20 cellular contexts compared by ENCODE assay signal in genomic region chr2:238634701-238635402, GRCh38.
"Had no signal": no experiment of that assay in that cellular context is flagged by ENCODE, and none has a peak within 500 bp of the region (broad histone marks: within the 10 kb centered on the region; RNA-seq: fewer than 3 reads in every experiment).

No MANE protein-coding gene starts in this region.

- H3K4me1 Mint-ChIP-seq: activated B cell treated with CpG ODN at 0.5 μM for 24 hours; activated naive CD8-positive, alpha-beta T cell treated with anti-CD3 and anti-CD28 coated beads for 36 hours; naive B cell; stimulated activated naive B cell treated with anti-CD40 and anti-IgM and Interleukin-4, amounts not matched to agents 10 μg/mL and 1 μg/mL and 100 μg/mL, for 72 hours; T-cell had no signal

- DNase-seq: activated B cell treated with CpG ODN at 0.5 μM for 24 hours; activated CD8-positive, alpha-beta T cell treated with anti-CD3 and anti-CD28 coated beads, Interleukin-2, amount 10 ng/mL, durations not matched to agents 7 days and 5 days; activated effector memory CD4-positive, alpha-beta T cell treated with Interleukin-2 at 50 U/mL for 16 hours; activated naive CD4-positive, alpha-beta T cell treated with Interleukin-2 at 50 U/mL for 16 hours; activated naive CD8-positive, alpha-beta T cell treated with anti-CD3 and anti-CD28 coated beads for 36 hours; adrenal gland; aorta; body of pancreas; cerebellar nuclear complex; colonic mucosa; dorsolateral prefrontal cortex; effector memory CD4-positive, alpha-beta T cell; left ventricle myocardium inferior; naive B cell; nephron progenitor cell; pancreas; small intestine; stimulated activated CD4-positive, alpha-beta T cell treated with anti-CD3 and anti-CD28 coated beads, Interleukin-4, amount 100 ng/mL, for 24 hours; stimulated activated naive B cell treated with anti-CD40 and anti-IgM and Interleukin-4, amounts not matched to agents 10 μg/mL and 1 μg/mL and 100 μg/mL, for 72 hours had no signal

- H3K36me3 Mint-ChIP-seq: activated naive CD8-positive, alpha-beta T cell treated with anti-CD3 and anti-CD28 coated beads for 36 hours; naive B cell; stimulated activated naive B cell treated with anti-CD40 and anti-IgM and Interleukin-4, amounts not matched to agents 10 μg/mL and 1 μg/mL and 100 μg/mL, for 72 hours; T-cell had no signal

- H3K9me3 Mint-ChIP-seq: activated B cell treated with CpG ODN at 0.5 μM for 24 hours; activated naive CD8-positive, alpha-beta T cell treated with anti-CD3 and anti-CD28 coated beads for 36 hours; naive B cell; nephron progenitor cell; stimulated activated naive B cell treated with anti-CD40 and anti-IgM and Interleukin-4, amounts not matched to agents 10 μg/mL and 1 μg/mL and 100 μg/mL, for 72 hours; T-cell had no signal

- H3K27ac Mint-ChIP-seq: activated B cell treated with CpG ODN at 0.5 μM for 24 hours; activated CD8-positive, alpha-beta T cell treated with anti-CD3 and anti-CD28 coated beads, Interleukin-2, amount 10 ng/mL, durations not matched to agents 7 days and 5 days; activated naive CD8-positive, alpha-beta T cell treated with anti-CD3 and anti-CD28 coated beads for 36 hours; stimulated activated naive B cell treated with anti-CD40 and anti-IgM and Interleukin-4, amounts not matched to agents 10 μg/mL and 1 μg/mL and 100 μg/mL, for 72 hours; T-cell had no signal

- H3K27me3 Mint-ChIP-seq: activated B cell treated with CpG ODN at 0.5 μM for 24 hours; activated naive CD8-positive, alpha-beta T cell treated with anti-CD3 and anti-CD28 coated beads for 36 hours; stimulated activated naive B cell treated with anti-CD40 and anti-IgM and Interleukin-4, amounts not matched to agents 10 μg/mL and 1 μg/mL and 100 μg/mL, for 72 hours had no signal

- H3K4me3 Mint-ChIP-seq: activated B cell treated with CpG ODN at 0.5 μM for 24 hours; activated CD8-positive, alpha-beta T cell treated with anti-CD3 and anti-CD28 coated beads, Interleukin-2, amount 10 ng/mL, durations not matched to agents 7 days and 5 days; activated naive CD8-positive, alpha-beta T cell treated with anti-CD3 and anti-CD28 coated beads for 36 hours; naive B cell; nephron progenitor cell; stimulated activated naive B cell treated with anti-CD40 and anti-IgM and Interleukin-4, amounts not matched to agents 10 μg/mL and 1 μg/mL and 100 μg/mL, for 72 hours; T-cell had no signal
